Comparison of ENCODE assay signal across 8 cellular contexts in the genomic region with DNA sequence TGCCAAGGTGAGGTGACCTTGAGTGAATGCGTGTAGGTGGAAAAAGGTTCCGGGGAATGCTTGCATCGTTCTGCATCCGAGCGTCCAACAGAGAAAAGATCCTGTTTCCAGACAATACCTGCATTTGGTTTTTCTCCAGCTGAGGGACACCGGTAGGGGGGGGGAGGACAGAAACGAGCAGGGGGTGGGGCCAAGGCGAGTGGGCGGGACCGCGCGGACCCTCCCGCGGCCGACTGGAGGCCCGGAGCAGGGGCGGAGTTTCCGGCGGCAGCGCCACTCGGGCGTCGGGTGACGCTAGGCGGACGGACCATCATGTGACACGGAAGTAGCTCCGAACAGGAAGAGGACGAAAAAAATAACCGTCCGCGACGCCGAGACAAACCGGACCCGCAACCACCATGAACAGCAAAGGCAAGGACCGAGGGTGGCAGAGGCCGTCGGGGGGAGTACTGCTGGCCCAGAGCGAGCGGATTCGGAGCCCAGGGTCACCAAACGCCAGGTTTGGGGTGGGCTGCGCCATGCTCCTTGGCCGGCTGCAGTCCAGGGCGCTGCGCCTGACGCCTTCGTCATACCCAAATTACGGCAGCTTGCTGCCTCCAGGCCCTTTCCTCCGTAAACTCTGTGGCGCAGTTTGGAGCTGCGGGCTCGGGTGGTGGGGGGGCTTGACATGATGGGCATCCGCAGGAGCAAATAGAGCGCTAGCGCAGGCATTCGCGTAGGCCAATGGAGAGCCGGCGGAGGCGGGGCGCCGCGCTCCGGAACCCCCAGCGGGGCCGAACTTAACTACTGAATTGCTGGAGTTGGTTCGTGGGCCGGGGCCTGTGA. TPM values are rescaled to one million over a fixed set of nuclear protein-coding genes. Genes with fewer than 3 reads are reported as not detected.
DNase-seq lines count a peak whose midpoint lies in the region; ATAC-seq and TF ChIP-seq lines count a peak whose summit lies in the region.

A gene with protein sequence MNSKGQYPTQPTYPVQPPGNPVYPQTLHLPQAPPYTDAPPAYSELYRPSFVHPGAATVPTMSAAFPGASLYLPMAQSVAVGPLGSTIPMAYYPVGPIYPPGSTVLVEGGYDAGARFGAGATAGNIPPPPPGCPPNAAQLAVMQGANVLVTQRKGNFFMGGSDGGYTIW (plus strand): TSS at position 317 of the 825 bp plus-strand sequence. CDS start 82 bp downstream, at position 399.

- WGBS in smooth muscle cell (ENCODE audit: low lambda C conversion rate), result 1% methylated on average over 63 of the region's 70 CpGs

- peak within 1 kb of the TSS; percentile 100 for H3K27ac ChIP-seq in AG04450 (ENCODE audit: low read depth, low read length)
- peak within 1 kb of the TSS; percentile 99 for H3K27ac ChIP-seq in VCaP
- H3K27ac ChIP-seq in breast epithelium, result peak within 1 kb of the TSS; percentile 99 to 100
- H3K27ac ChIP-seq in smooth muscle cell (ENCODE audit: low read depth), result peak within 1 kb of the TSS; percentile 100

- CTCF ChIA-PET in AG04450 (lab: Charles Lee), result interaction anchor here (0.9 to 1.7 kb wide), 2 partner anchors 21 to 103 kb away, joined by 6 to 9 read pairs; a partner anchor contains a TSS

- POLR2A ChIA-PET in AG04450 (lab: Yijun Ruan, JAX), result interaction anchor here (0.6 to 1.8 kb wide), 15 partner anchors 8 to 412 kb away, joined by 3 to 21 read pairs (median 5); a partner anchor contains a TSS

- TF ChIP-seq CTCF in AG04450 (IDR thresholded peaks at IDR 0.05; ENCODE audit: low read depth, low read length), result peak; percentile 20
- no peak for TF ChIP-seq CTCF in VCaP (conservative IDR thresholded peaks at IDR 0.05)
- peak in 2 of 3 donors; percentile 12 to 35 for TF ChIP-seq CTCF in breast epithelium (IDR thresholded peaks at IDR 0.05)
- no peak for TF ChIP-seq CTCF in smooth muscle cell (IDR thresholded peaks at IDR 0.05; ENCODE audit: borderline replicate concordance, insufficient read depth, poor library complexity, severe bottlenecking)

- no peaks in the 10 kb centered on the region for H3K27me3 ChIP-seq in AG04450 (ENCODE audit: control insufficient read depth, insufficient read depth, low read length)
- H3K27me3 ChIP-seq in breast epithelium, result no peaks in the 10 kb centered on the region
- no peaks in the 10 kb centered on the region for H3K27me3 ChIP-seq in smooth muscle cell (ENCODE audit: low read depth)

- TF ChIP-seq POLR2A in breast epithelium (IDR thresholded peaks at IDR 0.05), result peak; percentile 96

- no peaks in the 10 kb centered on the region for H4K20me1 ChIP-seq in smooth muscle cell (ENCODE audit: low read depth)

- ATAC-seq in GM18870 (IDR thresholded peaks at IDR 0.05; ENCODE audit: unreplicated experiment), result peak; percentile 77
- ATAC-seq in HG03135 (IDR thresholded peaks at IDR 0.05; ENCODE audit: unreplicated experiment), result peak; percentile 93

- H3K36me3 ChIP-seq in breast epithelium, result peaks cover 5% of the 10 kb centered on the region
- no peaks in the 10 kb centered on the region for H3K36me3 ChIP-seq in smooth muscle cell (ENCODE audit: low read depth)

- peak within 1 kb of the TSS; percentile 100 for H3K9ac ChIP-seq in smooth muscle cell (ENCODE audit: low read depth)

- peaks cover 3% of the 10 kb centered on the region for H3F3A ChIP-seq in smooth muscle cell (ENCODE audit: low read depth)

- H3K9me3 ChIP-seq in AG04450 (ENCODE audit: control insufficient read depth, insufficient read depth, low read length) (peaks cover 4% of the 10 kb centered on the region; the same call in 1 of the 2 replicates), breast epithelium (no peaks in the 10 kb centered on the region), smooth muscle cell (replicated peaks; ENCODE audit: low read depth) (no peaks in the 10 kb centered on the region)

- H3K4me2 ChIP-seq in smooth muscle cell, result peak within 1 kb of the TSS; percentile 99

- H3K79me2 ChIP-seq in smooth muscle cell (ENCODE audit: low read depth), result peaks cover 14% of the 10 kb centered on the region

- DNase-seq in AG04450 (ENCODE audit: low read depth, low spot score) (peak; percentile 85), NCI-H2196 (lab: John Stamatoyannopoulos, UW; ENCODE audit: unreplicated experiment) (peak; percentile 95), breast epithelium (ENCODE audit: low spot score in 2 of 2) (peak; percentile 95 to 97), iPS-NIHi11 (ENCODE audit: low spot score) (peak; percentile 98), smooth muscle cell (lab: John Stamatoyannopoulos, UW; ENCODE audit: unreplicated experiment) (peak; percentile 67)

- intact Hi-C loops in breast epithelium (cut with DNase I; ENCODE audit: low total_unique reads), result loop anchor here (2.0 kb wide), 1 partner anchor 184 kb away; no protein-coding TSS in a partner anchor

- H3K4me1 ChIP-seq in breast epithelium (peaks cover 0 to 15% of the 10 kb centered on the region in 2 donors), smooth muscle cell (ENCODE audit: low read depth) (peaks cover 5% of the 10 kb centered on the region)

- peak within 1 kb of the TSS; percentile 100 for H3K4me3 ChIP-seq in AG04450 (ENCODE audit: low read depth, low read length)
- peak within 1 kb of the TSS; percentile 70 to 99 (median 92) for H3K4me3 ChIP-seq in breast epithelium
- H3K4me3 ChIP-seq in smooth muscle cell, result peak within 1 kb of the TSS; percentile 98

- H2AFZ ChIP-seq in smooth muscle cell (ENCODE audit: low read depth), result peak within 1 kb of the TSS; percentile 84

RNA-seq across cellular contexts. Expression of the gene that starts here (rescaled TPM):
- 285 and 333 TPM in 2 replicates for polyA plus RNA-seq in AG04450 (2011; rRNA removed)
- polyA minus RNA-seq in AG04450 (2011; rRNA and poly(A)+ RNA removed), result 260 and 299 TPM in 2 replicates
- 100 to 1,000 TPM; 318 to 408 (median 330) TPM for total RNA-seq in breast epithelium
- total RNA-seq in smooth muscle cell, result 166 and 202 TPM in 2 replicates
- polyA plus RNA-seq in smooth muscle cell, result 208 and 216 TPM in 2 replicates

Comparison
In these comparisons a context has a peak if more than half of its experiments do, and no peak if none do; other contexts are left out.
1. Peak in every context shown above with its lines: DNase-seq, ATAC-seq, H3K4me3 ChIP-seq and H3K27ac ChIP-seq.
2. CTCF ChIP-seq: peak in AG04450 (single experiment) and breast epithelium (2 of 3); none in VCaP (single experiment) and smooth muscle cell (single experiment).